In genomic region chr16:31117384-31118222, GRCh38 we compare ENCODE assay signal across 1 cellular context.
TF ChIP-seq lines count a peak whose summit lies in the region.

Gene KAT8 (plus strand): TSS chr16:31117664. CDS start chr16:31117682, 18 bp downstream.

TF ChIP-seq in K562, 482 proteins besides CTCF, POLR2A, EP300 and RAD21 (continued from another document and continues in another):
- TF ChIP-seq, protein P1, sequence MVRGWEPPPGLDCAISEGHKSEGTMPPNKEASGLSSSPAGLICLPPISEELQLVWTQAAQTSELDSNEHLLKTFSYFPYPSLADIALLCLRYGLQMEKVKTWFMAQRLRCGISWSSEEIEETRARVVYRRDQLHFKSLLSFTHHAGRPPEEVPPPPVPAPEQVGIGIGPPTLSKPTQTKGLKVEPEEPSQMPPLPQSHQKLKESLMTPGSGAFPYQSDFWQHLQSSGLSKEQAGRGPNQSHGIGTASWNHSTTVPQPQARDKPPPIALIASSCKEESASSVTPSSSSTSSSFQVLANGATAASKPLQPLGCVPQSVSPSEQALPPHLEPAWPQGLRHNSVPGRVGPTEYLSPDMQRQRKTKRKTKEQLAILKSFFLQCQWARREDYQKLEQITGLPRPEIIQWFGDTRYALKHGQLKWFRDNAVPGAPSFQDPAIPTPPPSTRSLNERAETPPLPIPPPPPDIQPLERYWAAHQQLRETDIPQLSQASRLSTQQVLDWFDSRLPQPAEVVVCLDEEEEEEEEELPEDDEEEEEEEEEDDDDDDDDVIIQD (CRISPR knock-in tag; IDR thresholded peaks at IDR 0.05), result no peak
- TF ChIP-seq NFRKB (IDR thresholded peaks at IDR 0.05; ENCODE audit: low read depth) (peak; percentile 29; the same call in 1 of the 2 replicates), ZKSCAN3 (CRISPR knock-in tag; IDR thresholded peaks at IDR 0.05) (no peak), NR2C2 (CRISPR knock-in tag; IDR thresholded peaks at IDR 0.05) (peak; percentile 99), NR2C2 (tag; IDR thresholded peaks at IDR 0.05) (peak; percentile 99), HMGN3 (IDR thresholded peaks at IDR 0.05; ENCODE audit: borderline replicate concordance, extremely low read depth, insufficient read length, low read depth, low read length) (peak; percentile 76), KDM4B (IDR thresholded peaks at IDR 0.05; ENCODE audit: borderline replicate concordance in 2 of 2, low read depth in 1 of 2) (peak in 1 of 2 experiments; percentile 96; a peak in 2 of 4 replicates), TEAD1 (CRISPR knock-in tag; IDR thresholded peaks at IDR 0.05) (no peak; a peak in 1 of 4 replicates), TAF9B (IDR thresholded peaks at IDR 0.05; ENCODE audit: partially characterized antibody) (peak; percentile 64), HDAC1 (IDR thresholded peaks at IDR 0.05) (0 out of 4 replicates have a peak, but pooled peaks of 1 of the 2 experiments have one; percentile 6), POLR2AphosphoS2 (IDR thresholded peaks at IDR 0.05; ENCODE audit: low read length) (peak; percentile 90; the same call in 1 of the 2 replicates), RBM17 (IDR thresholded peaks at IDR 0.05; ENCODE audit: borderline replicate concordance, low read depth, low read length) (no peak), ZNF707 (CRISPR knock-in tag; conservative IDR thresholded peaks at IDR 0.05) (no peak), KDM5B (IDR thresholded peaks at IDR 0.05; ENCODE audit: insufficient replicate concordance, low read depth, low read length) (peak; percentile 73), FOXA3 (CRISPR knock-in tag; conservative IDR thresholded peaks at IDR 0.05 in 1 of 2, IDR thresholded peaks at IDR 0.05 in 1 of 2) (0 out of 4 replicates have a peak, but pooled peaks of 1 of the 2 experiments have one; percentile 43), PCBP2 (IDR thresholded peaks at IDR 0.05; ENCODE audit: low read depth, low read length, poor library complexity, severe bottlenecking) (no peak), CXXC5 (CRISPR knock-in tag; IDR thresholded peaks at IDR 0.05) (peak; percentile 99), DMBX1 (CRISPR knock-in tag; IDR thresholded peaks at IDR 0.05; ENCODE audit: borderline replicate concordance) (no peak), ZNF766 (CRISPR knock-in tag; conservative IDR thresholded peaks at IDR 0.05) (peak; percentile 88), HDAC3 (IDR thresholded peaks at IDR 0.05; ENCODE audit: borderline replicate concordance, partially characterized antibody) (no peak), KLF6 (CRISPR knock-in tag; IDR thresholded peaks at IDR 0.05; ENCODE audit: borderline replicate concordance) (no peak), CBX1 (IDR thresholded peaks at IDR 0.05; ENCODE audit: low read depth) (peak; percentile 38; the same call in 1 of the 2 replicates), SOX6 (IDR thresholded peaks at IDR 0.05) (no peak; the same call in 1 of the 2 replicates), JUN (IDR thresholded peaks at IDR 0.05; ENCODE audit: borderline replicate concordance, low read depth, low read length) (peak; percentile 63; the same call in 1 of the 2 replicates), JUN (CRISPR knock-in tag; IDR thresholded peaks at IDR 0.05; ENCODE audit: borderline replicate concordance) (no peak), PML (IDR thresholded peaks at IDR 0.05; ENCODE audit: low read length) (peak; percentile 75), NR4A1 (CRISPR knock-in tag; IDR thresholded peaks at IDR 0.05) (no peak), NR4A1 (tag; IDR thresholded peaks at IDR 0.05) (no peak), GATAD2A (IDR thresholded peaks at IDR 0.05) (peak; percentile 67; the same call in 1 of the 2 replicates), PKNOX1 (IDR thresholded peaks at IDR 0.05) (peak; percentile 61; the same call in 1 of the 2 replicates), ZNF586 (CRISPR knock-in tag; conservative IDR thresholded peaks at IDR 0.05) (no peak), HLTF (IDR thresholded peaks at IDR 0.05) (no peak), NKRF (IDR thresholded peaks at IDR 0.05; ENCODE audit: borderline replicate concordance) (no peak), ELF1 (tag; IDR thresholded peaks at IDR 0.05) (0 out of 2 replicates have a peak, but pooled peaks have one; percentile 34), FOXP1 (CRISPR knock-in tag; IDR thresholded peaks at IDR 0.05) (no peak), TCF3 (CRISPR knock-in tag; IDR thresholded peaks at IDR 0.05) (no peak), ZNF561 (CRISPR knock-in tag; conservative IDR thresholded peaks at IDR 0.05) (no peak), KLF13 (tag; IDR thresholded peaks at IDR 0.05; ENCODE audit: borderline replicate concordance, low read depth) (no peak), RBFOX2 (IDR thresholded peaks at IDR 0.05; ENCODE audit: low read depth, low read length) (peak; percentile 97), ZNF79 (CRISPR knock-in tag; IDR thresholded peaks at IDR 0.05; ENCODE audit: low read depth) (no peak), BRF2 (IDR thresholded peaks at IDR 0.05; ENCODE audit: borderline replicate concordance, insufficient read depth, insufficient read length) (no peak), ARNT (IDR thresholded peaks at IDR 0.05) (no peak), GTF2E2 (tag; IDR thresholded peaks at IDR 0.05) (peak; percentile 74; the same call in 1 of the 2 replicates), THAP12 (CRISPR knock-in tag; IDR thresholded peaks at IDR 0.05) (0 out of 2 replicates have a peak, but pooled peaks have one; percentile 57), JUND (IDR thresholded peaks at IDR 0.05; ENCODE audit: borderline replicate concordance, low read depth, low read length) (peak; percentile 77), JUND (tag; IDR thresholded peaks at IDR 0.05; ENCODE audit: borderline replicate concordance, low read depth, low read length) (no peak), ZC3H11A (IDR thresholded peaks at IDR 0.05; ENCODE audit: low read depth, low read length) (0 out of 2 replicates have a peak, but pooled peaks have one; percentile 69), BCOR (IDR thresholded peaks at IDR 0.05) (no peak), NCOA2 (IDR thresholded peaks at IDR 0.05; ENCODE audit: partially characterized antibody in 2 of 2) (no peak), SRSF3 (IDR thresholded peaks at IDR 0.05; ENCODE audit: insufficient read depth, low read length) (no peak)
- TF ChIP-seq, protein P2, sequence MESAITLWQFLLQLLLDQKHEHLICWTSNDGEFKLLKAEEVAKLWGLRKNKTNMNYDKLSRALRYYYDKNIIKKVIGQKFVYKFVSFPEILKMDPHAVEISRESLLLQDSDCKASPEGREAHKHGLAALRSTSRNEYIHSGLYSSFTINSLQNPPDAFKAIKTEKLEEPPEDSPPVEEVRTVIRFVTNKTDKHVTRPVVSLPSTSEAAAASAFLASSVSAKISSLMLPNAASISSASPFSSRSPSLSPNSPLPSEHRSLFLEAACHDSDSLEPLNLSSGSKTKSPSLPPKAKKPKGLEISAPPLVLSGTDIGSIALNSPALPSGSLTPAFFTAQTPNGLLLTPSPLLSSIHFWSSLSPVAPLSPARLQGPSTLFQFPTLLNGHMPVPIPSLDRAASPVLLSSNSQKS (CRISPR knock-in tag; IDR thresholded peaks at IDR 0.05), result no peak
- TF ChIP-seq, protein P3, sequence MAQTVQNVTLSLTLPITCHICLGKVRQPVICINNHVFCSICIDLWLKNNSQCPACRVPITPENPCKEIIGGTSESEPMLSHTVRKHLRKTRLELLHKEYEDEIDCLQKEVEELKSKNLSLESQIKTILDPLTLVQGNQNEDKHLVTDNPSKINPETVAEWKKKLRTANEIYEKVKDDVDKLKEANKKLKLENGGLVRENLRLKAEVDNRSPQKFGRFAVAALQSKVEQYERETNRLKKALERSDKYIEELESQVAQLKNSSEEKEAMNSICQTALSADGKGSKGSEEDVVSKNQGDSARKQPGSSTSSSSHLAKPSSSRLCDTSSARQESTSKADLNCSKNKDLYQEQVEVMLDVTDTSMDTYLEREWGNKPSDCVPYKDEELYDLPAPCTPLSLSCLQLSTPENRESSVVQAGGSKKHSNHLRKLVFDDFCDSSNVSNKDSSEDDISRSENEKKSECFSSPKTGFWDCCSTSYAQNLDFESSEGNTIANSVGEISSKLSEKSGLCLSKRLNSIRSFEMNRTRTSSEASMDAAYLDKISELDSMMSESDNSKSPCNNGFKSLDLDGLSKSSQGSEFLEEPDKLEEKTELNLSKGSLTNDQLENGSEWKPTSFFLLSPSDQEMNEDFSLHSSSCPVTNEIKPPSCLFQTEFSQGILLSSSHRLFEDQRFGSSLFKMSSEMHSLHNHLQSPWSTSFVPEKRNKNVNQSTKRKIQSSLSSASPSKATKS (CRISPR knock-in tag; IDR thresholded peaks at IDR 0.05), result no peak
- TF ChIP-seq, protein P4, sequence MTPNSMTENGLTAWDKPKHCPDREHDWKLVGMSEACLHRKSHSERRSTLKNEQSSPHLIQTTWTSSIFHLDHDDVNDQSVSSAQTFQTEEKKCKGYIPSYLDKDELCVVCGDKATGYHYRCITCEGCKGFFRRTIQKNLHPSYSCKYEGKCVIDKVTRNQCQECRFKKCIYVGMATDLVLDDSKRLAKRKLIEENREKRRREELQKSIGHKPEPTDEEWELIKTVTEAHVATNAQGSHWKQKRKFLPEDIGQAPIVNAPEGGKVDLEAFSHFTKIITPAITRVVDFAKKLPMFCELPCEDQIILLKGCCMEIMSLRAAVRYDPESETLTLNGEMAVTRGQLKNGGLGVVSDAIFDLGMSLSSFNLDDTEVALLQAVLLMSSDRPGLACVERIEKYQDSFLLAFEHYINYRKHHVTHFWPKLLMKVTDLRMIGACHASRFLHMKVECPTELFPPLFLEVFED (CRISPR knock-in tag; conservative IDR thresholded peaks at IDR 0.05), result 0 out of 2 replicates have a peak, but pooled peaks have one; percentile 74
- TF ChIP-seq, protein P5, sequence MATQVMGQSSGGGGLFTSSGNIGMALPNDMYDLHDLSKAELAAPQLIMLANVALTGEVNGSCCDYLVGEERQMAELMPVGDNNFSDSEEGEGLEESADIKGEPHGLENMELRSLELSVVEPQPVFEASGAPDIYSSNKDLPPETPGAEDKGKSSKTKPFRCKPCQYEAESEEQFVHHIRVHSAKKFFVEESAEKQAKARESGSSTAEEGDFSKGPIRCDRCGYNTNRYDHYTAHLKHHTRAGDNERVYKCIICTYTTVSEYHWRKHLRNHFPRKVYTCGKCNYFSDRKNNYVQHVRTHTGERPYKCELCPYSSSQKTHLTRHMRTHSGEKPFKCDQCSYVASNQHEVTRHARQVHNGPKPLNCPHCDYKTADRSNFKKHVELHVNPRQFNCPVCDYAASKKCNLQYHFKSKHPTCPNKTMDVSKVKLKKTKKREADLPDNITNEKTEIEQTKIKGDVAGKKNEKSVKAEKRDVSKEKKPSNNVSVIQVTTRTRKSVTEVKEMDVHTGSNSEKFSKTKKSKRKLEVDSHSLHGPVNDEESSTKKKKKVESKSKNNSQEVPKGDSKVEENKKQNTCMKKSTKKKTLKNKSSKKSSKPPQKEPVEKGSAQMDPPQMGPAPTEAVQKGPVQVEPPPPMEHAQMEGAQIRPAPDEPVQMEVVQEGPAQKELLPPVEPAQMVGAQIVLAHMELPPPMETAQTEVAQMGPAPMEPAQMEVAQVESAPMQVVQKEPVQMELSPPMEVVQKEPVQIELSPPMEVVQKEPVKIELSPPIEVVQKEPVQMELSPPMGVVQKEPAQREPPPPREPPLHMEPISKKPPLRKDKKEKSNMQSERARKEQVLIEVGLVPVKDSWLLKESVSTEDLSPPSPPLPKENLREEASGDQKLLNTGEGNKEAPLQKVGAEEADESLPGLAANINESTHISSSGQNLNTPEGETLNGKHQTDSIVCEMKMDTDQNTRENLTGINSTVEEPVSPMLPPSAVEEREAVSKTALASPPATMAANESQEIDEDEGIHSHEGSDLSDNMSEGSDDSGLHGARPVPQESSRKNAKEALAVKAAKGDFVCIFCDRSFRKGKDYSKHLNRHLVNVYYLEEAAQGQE (CRISPR knock-in tag; IDR thresholded peaks at IDR 0.05; ENCODE audit: low read depth), result peak; percentile 71; the same call in 1 of the 2 replicates
